ENCODE assay signal across 13 cellular contexts in genomic region chr21:44887126-44887806, GRCh38. TPM values are rescaled to one million over a fixed set of nuclear protein-coding genes. Genes with fewer than 3 reads are reported as not detected.
A peak's percentile ranks its signal among the peaks of the same experiment; 100 is the strongest.
DNase-seq lines count a peak whose midpoint lies in the region; ATAC-seq, FAIRE-seq and TF ChIP-seq lines count a peak whose summit lies in the region.
"Had no signal": no experiment of that assay in that cellular context is flagged by ENCODE, and none has a peak within 500 bp of the region (broad histone marks: within the 10 kb centered on the region; RNA-seq: fewer than 3 reads in every experiment).

No MANE protein-coding gene starts in this region.

- H3K27ac ChIP-seq in H1 (ENCODE audit: low read depth, low read length) = no peak overlapping the region
- H3K27ac ChIP-seq in neuronal stem cell (replicated peaks; ENCODE audit: low read length) = no peak overlapping the region

- H3K79me1 ChIP-seq in H1 (ENCODE audit: low read depth, low read length) (no peaks in the 10 kb centered on the region), neuronal stem cell (ENCODE audit: low read depth, low read length) (peaks cover 9% of the 10 kb centered on the region)

- no peak for TF ChIP-seq RAD21 in H1 (IDR thresholded peaks at IDR 0.05 in 1 of 2, conservative IDR thresholded peaks at IDR 0.05 in 1 of 2; ENCODE audit: low read depth in 2 of 2, low read length in 2 of 2)

- POLR2A ChIA-PET in H1 (lab: Charles Lee; ENCODE audit: partially characterized antibody) = no interaction called here

- peak overlapping the region; percentile 51; the same call in 1 of the 2 replicates for H4K8ac ChIP-seq in H1 (ENCODE audit: extremely low read depth, insufficient read depth, low read length)
- no peak overlapping the region for H4K8ac ChIP-seq in neuronal stem cell (ENCODE audit: low read depth, low read length)

- no peak for TF ChIP-seq POLR2A in H1 (IDR thresholded peaks at IDR 0.05; ENCODE audit: control extremely low read depth in 1 of 2, low read depth in 2 of 2, low read length in 2 of 2)

- no peak for TF ChIP-seq EP300 in H1 (IDR thresholded peaks at IDR 0.05; ENCODE audit: borderline replicate concordance in 1 of 2, low read depth in 2 of 2, low read length in 2 of 2)

- H3K9ac ChIP-seq in H1 (replicated peaks in 1 of 4; ENCODE audit: extremely low read depth in 1 of 4, low read depth in 3 of 4, low read length in 3 of 4) (no peak overlapping the region), neuronal stem cell (ENCODE audit: low read depth, low read length, poor library complexity) (peak overlapping the region; percentile 12)

- H4K91ac ChIP-seq in H1 (replicated peaks; ENCODE audit: insufficient read length, low read length) (no peak overlapping the region), neuronal stem cell (ENCODE audit: low read depth, low read length, poor library complexity) (no peak overlapping the region)

- no peak overlapping the region for H3K56ac ChIP-seq in H1 (replicated peaks; ENCODE audit: insufficient read length, low read depth, low read length)

- peak; percentile 14 for DNase-seq in left ventricle myocardium superior
- DNase-seq in Right ventricle myocardium inferior (ENCODE audit: missing footprints) = no peak
- DNase-seq in H1 (ENCODE audit: low read depth in 1 of 2, low spot score in 2 of 2) = no peak
- DNase-seq in neuronal stem cell (ENCODE audit: low spot score) = no peak
- no peak for DNase-seq in mesenteric fat pad (ENCODE audit: low spot score)
- DNase-seq: AML-193, GF-D8, H9, NCI-H187 treated with DMSO at 0.1 percent for 48 hours, NCI-H446, SHP77 had no signal

- H3K23ac ChIP-seq in H1 (ENCODE audit: insufficient read length) = no peak overlapping the region
- peak overlapping the region; percentile 89 for H3K23ac ChIP-seq in neuronal stem cell (ENCODE audit: low read depth, low read length, poor library complexity)

- H2BK5ac ChIP-seq in H1 (ENCODE audit: low read depth, low read length) (no peak overlapping the region), neuronal stem cell (ENCODE audit: low read length) (peak overlapping the region; percentile 93)

- H2AK5ac ChIP-seq in H1 (ENCODE audit: low read depth, low read length) (no peak overlapping the region), neuronal stem cell (ENCODE audit: low read depth, low read length) (peak overlapping the region; percentile 56)

- no peak overlapping the region for H2BK120ac ChIP-seq in H1 (replicated peaks; ENCODE audit: low read depth, low read length)
- H2BK120ac ChIP-seq in neuronal stem cell (ENCODE audit: low read depth, low read length) = no peak overlapping the region

- H2BK15ac ChIP-seq in H1 (ENCODE audit: low read length) (no peak overlapping the region), neuronal stem cell (ENCODE audit: low read length) (no peak overlapping the region)

- no peak for ATAC-seq in left ventricle myocardium superior
- ATAC-seq in Right ventricle myocardium inferior = no peak
- no peak for ATAC-seq in GM18517 (IDR thresholded peaks at IDR 0.05; ENCODE audit: unreplicated experiment)
- no peak for ATAC-seq in GM18861 (IDR thresholded peaks at IDR 0.05; ENCODE audit: unreplicated experiment)

- no peaks in the 10 kb centered on the region for H3K9me3 ChIP-seq in H1 (ENCODE audit: insufficient read depth in 2 of 2, low read depth in 1 of 2, low read length in 1 of 2)
- no peaks in the 10 kb centered on the region for H3K9me3 ChIP-seq in neuronal stem cell (replicated peaks in 1 of 2; ENCODE audit: control insufficient read depth in 2 of 2, insufficient read depth in 1 of 2, low read depth in 1 of 2, low read length in 2 of 2)

- H2AFZ ChIP-seq in H1 (ENCODE audit: low read length) = no peak overlapping the region
- no peak overlapping the region for H2AFZ ChIP-seq in neuronal stem cell (ENCODE audit: low read length)

- H4K20me1 ChIP-seq in H1 (replicated peaks in 1 of 2; ENCODE audit: control insufficient read depth in 1 of 2, insufficient read depth in 2 of 2, low read length in 2 of 2) = peaks cover 0 to 2% of the 10 kb centered on the region in 2 experiments

- no peaks in the 10 kb centered on the region for H3K27me3 ChIP-seq in H1 (replicated peaks in 1 of 4; ENCODE audit: control insufficient read depth in 3 of 4, extremely low read depth in 1 of 4, insufficient read depth in 3 of 4, low read length in 3 of 4)
- peaks cover 0 to 58% (median 0%) of the 10 kb centered on the region in 3 experiments for H3K27me3 ChIP-seq in neuronal stem cell (ENCODE audit: control insufficient read depth in 3 of 3, insufficient read depth in 3 of 3, low read depth in 1 of 3, low read length in 3 of 3)

- no peak for TF ChIP-seq CTCF in H1 (IDR thresholded peaks at IDR 0.05; ENCODE audit: control extremely low read depth in 1 of 3, insufficient read depth in 1 of 3, low read depth in 1 of 3, low read length in 3 of 3)

- no peak overlapping the region for H4K5ac ChIP-seq in H1 (ENCODE audit: insufficient read length, low read depth, low read length)

- H3K4me1 ChIP-seq in H1 (replicated peaks in 1 of 4; ENCODE audit: control insufficient read depth in 3 of 4, insufficient read depth in 4 of 4, low read length in 3 of 4) (no peaks in the 10 kb centered on the region), neuronal stem cell (ENCODE audit: control insufficient read depth in 2 of 2, insufficient read depth in 1 of 2, low read depth in 1 of 2, low read length in 2 of 2) (no peaks in the 10 kb centered on the region)

- intact Hi-C loops in left ventricle myocardium superior (cut with micrococcal nuclease) (no loop called here), Right ventricle myocardium inferior (cut with DNase I) (no loop called here)

- H3K36me3 ChIP-seq in H1 (ENCODE audit: control insufficient read depth in 2 of 4, insufficient read depth in 4 of 4, low read length in 3 of 4) (no peaks in the 10 kb centered on the region), neuronal stem cell (replicated peaks in 1 of 2; ENCODE audit: control insufficient read depth in 2 of 2, insufficient read depth in 2 of 2, low read length in 2 of 2) (no peaks in the 10 kb centered on the region)

- no peak for FAIRE-seq in H1 (lab: Jason Lieb, UNC)

- H3K4me3 ChIP-seq in H1 (ENCODE audit: extremely low read depth in 1 of 4, insufficient read depth in 2 of 4, low read depth in 3 of 4, low read length in 4 of 4) (no peak overlapping the region), neuronal stem cell (ENCODE audit: low read length in 2 of 2) (peak overlapping the region in 1 of 2 donors; percentile 56)

- no peak overlapping the region for H2BK12ac ChIP-seq in H1 (ENCODE audit: low read depth, low read length)
- peak overlapping the region; percentile 30 for H2BK12ac ChIP-seq in neuronal stem cell (ENCODE audit: low read length)

- no peak overlapping the region for H3K4me2 ChIP-seq in H1 (ENCODE audit: insufficient read depth in 1 of 2, low read depth in 2 of 2, low read length in 2 of 2)
- H3K4me2 ChIP-seq in neuronal stem cell (ENCODE audit: insufficient read depth, low read length, poor library complexity, severe bottlenecking) = no peak overlapping the region

- no peaks in the 10 kb centered on the region for H3K79me2 ChIP-seq in H1 (ENCODE audit: control insufficient read depth in 1 of 2, insufficient read depth in 2 of 2, low read length in 2 of 2)

- H3K18ac ChIP-seq in H1 (ENCODE audit: extremely low read depth, low read length) (no peak overlapping the region; the same call in 1 of the 2 replicates), neuronal stem cell (ENCODE audit: low read length) (peak overlapping the region; percentile 28)

- WGBS in H1 (ENCODE audit: extremely low coverage in 1 of 2, insufficient coverage in 1 of 2, insufficient read length in 1 of 2, insufficient replicate concordance in 2 of 2, low coverage in 1 of 2, low lambda C conversion rate in 2 of 2, missing lambda C conversion rate in 1 of 2), 2 experiments = 81% methylated on average over 11 of the region's 11 CpGs; no CpG with 5 or more reads in 1 of the 2 experiments
- no CpG with 5 or more reads among the region's 11 CpGs for WGBS in neuronal stem cell (ENCODE audit: extremely low coverage in 2 of 2, insufficient read length in 2 of 2, insufficient replicate concordance in 1 of 2), 2 donors

- no peak overlapping the region for H3K4ac ChIP-seq in H1 (replicated peaks; ENCODE audit: insufficient read length, low read depth, low read length)
- H3K4ac ChIP-seq in neuronal stem cell (ENCODE audit: low read length) = no peak overlapping the region

- H3K14ac ChIP-seq in H1 (ENCODE audit: insufficient read length) = no peak overlapping the region
- H3K14ac ChIP-seq in neuronal stem cell (ENCODE audit: low read length) = peak overlapping the region; percentile 82

- H3K23me2 ChIP-seq in H1 (ENCODE audit: low read depth, low read length) = no peaks in the 10 kb centered on the region

- H2BK20ac ChIP-seq in H1 (ENCODE audit: low read length) = no peak overlapping the region

- CTCF ChIA-PET in H1 (lab: Charles Lee; ENCODE audit: partially characterized antibody) = interaction anchor here (0.6 to 1.4 kb wide), 7 partner anchors 11 to 220 kb away, joined by 3 to 5 read pairs (median 3); no protein-coding TSS in a partner anchor

RNA-seq across cellular contexts. Expression of gene PTTG1IP, which starts 13.8 kb away (rescaled TPM):
- total RNA-seq in left ventricle myocardium superior = 143 TPM
- total RNA-seq in Right ventricle myocardium inferior = 160 TPM
- total RNA-seq in H1 (2021; fragmentation: NEBNext Ultra II Directional; extraction: Animal tissue kit (Norgen Biotek cat#: 25700)) = 124 and 130 TPM in 2 replicates
- polyA plus RNA-seq in H1 (2011; rRNA removed) = 88.9 and 90.8 TPM in 2 replicates
- 98.5 TPM for polyA plus RNA-seq in H1 (2011; cell fraction: cytosol; rRNA removed)
- polyA plus RNA-seq in H1 (2011; cell fraction: nucleus; rRNA removed) = 76.0 TPM
- polyA plus RNA-seq in H1 (2012, experiment 1 of 2) = 76.4 to 95.3 TPM (median 87.0 TPM) in 4 replicates
- 117 TPM for polyA plus RNA-seq in H1 (2012, experiment 2 of 2)
- polyA plus RNA-seq in H1 (2013, experiment 1 of 2) = 140 TPM
- 172 TPM for polyA plus RNA-seq in H1 (2013, experiment 2 of 2)
- polyA minus RNA-seq in H1 (2011; rRNA and poly(A)+ RNA removed) = 63.7 and 69.2 TPM in 2 replicates
- polyA minus RNA-seq in H1 (2011; cell fraction: cytosol; rRNA and poly(A)+ RNA removed) = 110 TPM
- polyA minus RNA-seq in H1 (2011; cell fraction: nucleus; rRNA and poly(A)+ RNA removed) = 39.1 TPM
- polyA plus RNA-seq in neuronal stem cell (2013, experiment 1 of 2) = 134 TPM
- 131 TPM for polyA plus RNA-seq in neuronal stem cell (2013, experiment 2 of 2)
- total RNA-seq in mesenteric fat pad = 161 TPM

RNA-seq across cellular contexts. Expression of gene ITGB2, which starts 33.4 kb away (rescaled TPM):
- total RNA-seq in left ventricle myocardium superior (26.5 TPM), Right ventricle myocardium inferior (36.7 TPM), mesenteric fat pad (131 TPM)
- total RNA-seq in H1 (2021; fragmentation: NEBNext Ultra II Directional; extraction: Animal tissue kit (Norgen Biotek cat#: 25700)) = 0.24 and 0.36 TPM in 2 replicates
- polyA plus RNA-seq in H1 (2011; rRNA removed) = 0.63 and 0.89 TPM in 2 replicates
- 0.76 TPM for polyA plus RNA-seq in H1 (2011; cell fraction: cytosol; rRNA removed)
- polyA plus RNA-seq in H1 (2011; cell fraction: nucleus; rRNA removed) = 1.6 TPM
- polyA plus RNA-seq in H1 (2012, experiment 1 of 2) = 0.40 to 0.58 TPM (median 0.48 TPM) in 4 replicates
- 0.49 TPM for polyA plus RNA-seq in H1 (2012, experiment 2 of 2)
- polyA plus RNA-seq in H1 (2013, experiment 1 of 2) = 0.26 TPM
- 0.52 TPM for polyA plus RNA-seq in H1 (2013, experiment 2 of 2)
- polyA minus RNA-seq in H1 (2011; rRNA and poly(A)+ RNA removed) = 0.25 and 0.27 TPM in 2 replicates
- polyA minus RNA-seq in H1 (2011; cell fraction: cytosol; rRNA and poly(A)+ RNA removed) = not detected
- 0.70 TPM for polyA minus RNA-seq in H1 (2011; cell fraction: nucleus; rRNA and poly(A)+ RNA removed)
- 0.06 TPM for polyA plus RNA-seq in neuronal stem cell (2013, experiment 1 of 2)
- 0.12 TPM for polyA plus RNA-seq in neuronal stem cell (2013, experiment 2 of 2)

RNA-seq across cellular contexts. Expression of gene SLX9, which starts 52.6 kb away (rescaled TPM):
- 69.9 TPM for total RNA-seq in left ventricle myocardium superior
- 66.5 TPM for total RNA-seq in Right ventricle myocardium inferior
- 57.3 and 64.1 TPM in 2 replicates for total RNA-seq in H1 (2021; fragmentation: NEBNext Ultra II Directional; extraction: Animal tissue kit (Norgen Biotek cat#: 25700))
- polyA plus RNA-seq in H1 (2011; rRNA removed) = 17.7 and 34.6 TPM in 2 replicates
- polyA plus RNA-seq in H1 (2011; cell fraction: cytosol; rRNA removed) = 43.7 TPM
- polyA plus RNA-seq in H1 (2011; cell fraction: nucleus; rRNA removed) = 28.5 TPM
- 20.8 to 42.4 TPM (median 39.1 TPM) in 4 replicates for polyA plus RNA-seq in H1 (2012, experiment 1 of 2)
- 28.1 TPM for polyA plus RNA-seq in H1 (2012, experiment 2 of 2)
- polyA plus RNA-seq in H1 (2013, experiment 1 of 2) = 28.3 TPM
- polyA plus RNA-seq in H1 (2013, experiment 2 of 2) = 30.5 TPM
- polyA minus RNA-seq in H1 (2011; rRNA and poly(A)+ RNA removed) = 5.9 and 6.3 TPM in 2 replicates
- polyA minus RNA-seq in H1 (2011; cell fraction: cytosol; rRNA and poly(A)+ RNA removed) = 28.0 TPM
- polyA minus RNA-seq in H1 (2011; cell fraction: nucleus; rRNA and poly(A)+ RNA removed) = 8.6 TPM
- 17.0 TPM for polyA plus RNA-seq in neuronal stem cell (2013, experiment 1 of 2)
- polyA plus RNA-seq in neuronal stem cell (2013, experiment 2 of 2) = 16.6 TPM
- 31.8 TPM for total RNA-seq in mesenteric fat pad

Comparison
In these comparisons a context has a peak if more than half of its experiments do, and no peak if none do; other contexts are left out.
1. RNA of gene ITGB2, which starts 33.4 kb away (total RNA-seq): 131 TPM in mesenteric fat pad (single experiment), 36.7 TPM in Right ventricle myocardium inferior (single experiment) and 26.5 TPM in left ventricle myocardium superior (single experiment); 0.24 to 0.36 TPM in H1; every median in the first group is over 10 times any median in the second.